ENCODE assay signal across 20 cellular contexts in genomic region chr2:21812766-21813165, GRCh38.
"Had no signal": no experiment of that assay in that cellular context is flagged by ENCODE, and none has a peak within 500 bp of the region (broad histone marks: within the 10 kb centered on the region; RNA-seq: fewer than 3 reads in every experiment).

No MANE protein-coding gene starts in this region.

- H3K4me2 ChIP-seq: SK-N-SH had no signal

- H3K36me3 Mint-ChIP-seq: activated naive CD4-positive, alpha-beta T cell treated with anti-CD3 and anti-CD28 coated beads, Interleukin-2, amount 50 U/mL, for 24 hours; naive thymus-derived CD4-positive, alpha-beta T cell had no signal

- H3K4me3 ChIP-seq: colonic mucosa, suprapubic skin had no signal

- ATAC-seq: left lobe of liver; naive thymus-derived CD4-positive, alpha-beta T cell; sciatic nerve; stimulated activated naive CD8-positive, alpha-beta T cell treated with anti-CD3 and anti-CD28 coated beads, Interleukin-15, Interleukin-2, amounts not matched to agents 100 U/mL and 50 U/mL, for 24 hours had no signal

- H3K27ac Mint-ChIP-seq: activated naive CD4-positive, alpha-beta T cell treated with anti-CD3 and anti-CD28 coated beads, Interleukin-2, amount 50 U/mL, for 24 hours; activated T-helper 2 cell treated with anti-CD3 and anti-CD28 coated beads, Interferon-gamma antibody, Interleukin-2, Interleukin-4, amounts not matched to agents 10 μg/mL and 5 μg/mL and 100 μg/mL, durations not matched to agents 14 hours and 24 hours and 36 hours; naive thymus-derived CD4-positive, alpha-beta T cell; progenitor cell of endocrine pancreas had no signal

- H3K4me3 Mint-ChIP-seq: activated naive CD4-positive, alpha-beta T cell treated with anti-CD3 and anti-CD28 coated beads, Interleukin-2, amount 50 U/mL, for 24 hours; naive thymus-derived CD4-positive, alpha-beta T cell had no signal

- H3K9me3 ChIP-seq: colonic mucosa, SK-N-SH, suprapubic skin had no signal

- H3K27me3 Mint-ChIP-seq: naive thymus-derived CD4-positive, alpha-beta T cell had no signal

- H3K27ac ChIP-seq: colonic mucosa, suprapubic skin, VCaP had no signal

- FAIRE-seq: islet of Langerhans had no signal

- DNase-seq: activated CD4-positive, alpha-beta T cell treated with anti-CD3 and anti-CD28 coated beads, Interleukin-2, amount 50 U/mL, for 48 hours; amniotic stem cell; colonic mucosa; foreskin fibroblast; mammary epithelial cell; naive thymus-derived CD4-positive, alpha-beta T cell; occipital lobe; SK-N-SH; stimulated activated naive CD8-positive, alpha-beta T cell treated with anti-CD3 and anti-CD28 coated beads, Interleukin-15, Interleukin-2, amounts not matched to agents 100 U/mL and 50 U/mL, for 24 hours; T-helper 1 cell; T1000; trophoblast cell had no signal

- H3K4me1 ChIP-seq: colonic mucosa, suprapubic skin had no signal

- H3K4me1 Mint-ChIP-seq: activated naive CD4-positive, alpha-beta T cell treated with anti-CD3 and anti-CD28 coated beads, Interleukin-2, amount 50 U/mL, for 24 hours; naive thymus-derived CD4-positive, alpha-beta T cell had no signal
